Comparison of ENCODE assay signal across 1 cellular context in genomic region chr9:87824216-87824875, GRCh38.
TF ChIP-seq lines count a peak whose summit lies in the region.

No MANE protein-coding gene starts in this region.

TF ChIP-seq in H1, 55 proteins besides CTCF, POLR2A, EP300 and RAD21 (continued from another document):
- TF ChIP-seq, protein P1, sequence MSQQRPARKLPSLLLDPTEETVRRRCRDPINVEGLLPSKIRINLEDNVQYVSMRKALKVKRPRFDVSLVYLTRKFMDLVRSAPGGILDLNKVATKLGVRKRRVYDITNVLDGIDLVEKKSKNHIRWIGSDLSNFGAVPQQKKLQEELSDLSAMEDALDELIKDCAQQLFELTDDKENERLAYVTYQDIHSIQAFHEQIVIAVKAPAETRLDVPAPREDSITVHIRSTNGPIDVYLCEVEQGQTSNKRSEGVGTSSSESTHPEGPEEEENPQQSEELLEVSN (IDR thresholded peaks at IDR 0.05): no peak
- TF ChIP-seq TCF12 (IDR thresholded peaks at IDR 0.05; ENCODE audit: low read depth, low read length): no peak
- TF ChIP-seq, protein P2, sequence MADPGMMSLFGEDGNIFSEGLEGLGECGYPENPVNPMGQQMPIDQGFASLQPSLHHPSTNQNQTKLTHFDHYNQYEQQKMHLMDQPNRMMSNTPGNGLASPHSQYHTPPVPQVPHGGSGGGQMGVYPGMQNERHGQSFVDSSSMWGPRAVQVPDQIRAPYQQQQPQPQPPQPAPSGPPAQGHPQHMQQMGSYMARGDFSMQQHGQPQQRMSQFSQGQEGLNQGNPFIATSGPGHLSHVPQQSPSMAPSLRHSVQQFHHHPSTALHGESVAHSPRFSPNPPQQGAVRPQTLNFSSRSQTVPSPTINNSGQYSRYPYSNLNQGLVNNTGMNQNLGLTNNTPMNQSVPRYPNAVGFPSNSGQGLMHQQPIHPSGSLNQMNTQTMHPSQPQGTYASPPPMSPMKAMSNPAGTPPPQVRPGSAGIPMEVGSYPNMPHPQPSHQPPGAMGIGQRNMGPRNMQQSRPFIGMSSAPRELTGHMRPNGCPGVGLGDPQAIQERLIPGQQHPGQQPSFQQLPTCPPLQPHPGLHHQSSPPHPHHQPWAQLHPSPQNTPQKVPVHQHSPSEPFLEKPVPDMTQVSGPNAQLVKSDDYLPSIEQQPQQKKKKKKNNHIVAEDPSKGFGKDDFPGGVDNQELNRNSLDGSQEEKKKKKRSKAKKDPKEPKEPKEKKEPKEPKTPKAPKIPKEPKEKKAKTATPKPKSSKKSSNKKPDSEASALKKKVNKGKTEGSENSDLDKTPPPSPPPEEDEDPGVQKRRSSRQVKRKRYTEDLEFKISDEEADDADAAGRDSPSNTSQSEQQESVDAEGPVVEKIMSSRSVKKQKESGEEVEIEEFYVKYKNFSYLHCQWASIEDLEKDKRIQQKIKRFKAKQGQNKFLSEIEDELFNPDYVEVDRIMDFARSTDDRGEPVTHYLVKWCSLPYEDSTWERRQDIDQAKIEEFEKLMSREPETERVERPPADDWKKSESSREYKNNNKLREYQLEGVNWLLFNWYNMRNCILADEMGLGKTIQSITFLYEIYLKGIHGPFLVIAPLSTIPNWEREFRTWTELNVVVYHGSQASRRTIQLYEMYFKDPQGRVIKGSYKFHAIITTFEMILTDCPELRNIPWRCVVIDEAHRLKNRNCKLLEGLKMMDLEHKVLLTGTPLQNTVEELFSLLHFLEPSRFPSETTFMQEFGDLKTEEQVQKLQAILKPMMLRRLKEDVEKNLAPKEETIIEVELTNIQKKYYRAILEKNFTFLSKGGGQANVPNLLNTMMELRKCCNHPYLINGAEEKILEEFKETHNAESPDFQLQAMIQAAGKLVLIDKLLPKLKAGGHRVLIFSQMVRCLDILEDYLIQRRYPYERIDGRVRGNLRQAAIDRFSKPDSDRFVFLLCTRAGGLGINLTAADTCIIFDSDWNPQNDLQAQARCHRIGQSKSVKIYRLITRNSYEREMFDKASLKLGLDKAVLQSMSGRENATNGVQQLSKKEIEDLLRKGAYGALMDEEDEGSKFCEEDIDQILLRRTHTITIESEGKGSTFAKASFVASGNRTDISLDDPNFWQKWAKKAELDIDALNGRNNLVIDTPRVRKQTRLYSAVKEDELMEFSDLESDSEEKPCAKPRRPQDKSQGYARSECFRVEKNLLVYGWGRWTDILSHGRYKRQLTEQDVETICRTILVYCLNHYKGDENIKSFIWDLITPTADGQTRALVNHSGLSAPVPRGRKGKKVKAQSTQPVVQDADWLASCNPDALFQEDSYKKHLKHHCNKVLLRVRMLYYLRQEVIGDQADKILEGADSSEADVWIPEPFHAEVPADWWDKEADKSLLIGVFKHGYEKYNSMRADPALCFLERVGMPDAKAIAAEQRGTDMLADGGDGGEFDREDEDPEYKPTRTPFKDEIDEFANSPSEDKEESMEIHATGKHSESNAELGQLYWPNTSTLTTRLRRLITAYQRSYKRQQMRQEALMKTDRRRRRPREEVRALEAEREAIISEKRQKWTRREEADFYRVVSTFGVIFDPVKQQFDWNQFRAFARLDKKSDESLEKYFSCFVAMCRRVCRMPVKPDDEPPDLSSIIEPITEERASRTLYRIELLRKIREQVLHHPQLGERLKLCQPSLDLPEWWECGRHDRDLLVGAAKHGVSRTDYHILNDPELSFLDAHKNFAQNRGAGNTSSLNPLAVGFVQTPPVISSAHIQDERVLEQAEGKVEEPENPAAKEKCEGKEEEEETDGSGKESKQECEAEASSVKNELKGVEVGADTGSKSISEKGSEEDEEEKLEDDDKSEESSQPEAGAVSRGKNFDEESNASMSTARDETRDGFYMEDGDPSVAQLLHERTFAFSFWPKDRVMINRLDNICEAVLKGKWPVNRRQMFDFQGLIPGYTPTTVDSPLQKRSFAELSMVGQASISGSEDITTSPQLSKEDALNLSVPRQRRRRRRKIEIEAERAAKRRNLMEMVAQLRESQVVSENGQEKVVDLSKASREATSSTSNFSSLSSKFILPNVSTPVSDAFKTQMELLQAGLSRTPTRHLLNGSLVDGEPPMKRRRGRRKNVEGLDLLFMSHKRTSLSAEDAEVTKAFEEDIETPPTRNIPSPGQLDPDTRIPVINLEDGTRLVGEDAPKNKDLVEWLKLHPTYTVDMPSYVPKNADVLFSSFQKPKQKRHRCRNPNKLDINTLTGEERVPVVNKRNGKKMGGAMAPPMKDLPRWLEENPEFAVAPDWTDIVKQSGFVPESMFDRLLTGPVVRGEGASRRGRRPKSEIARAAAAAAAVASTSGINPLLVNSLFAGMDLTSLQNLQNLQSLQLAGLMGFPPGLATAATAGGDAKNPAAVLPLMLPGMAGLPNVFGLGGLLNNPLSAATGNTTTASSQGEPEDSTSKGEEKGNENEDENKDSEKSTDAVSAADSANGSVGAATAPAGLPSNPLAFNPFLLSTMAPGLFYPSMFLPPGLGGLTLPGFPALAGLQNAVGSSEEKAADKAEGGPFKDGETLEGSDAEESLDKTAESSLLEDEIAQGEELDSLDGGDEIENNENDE (IDR thresholded peaks at IDR 0.05; ENCODE audit: insufficient replicate concordance, low read length): no peak
- no peak for TF ChIP-seq ATF2 (IDR thresholded peaks at IDR 0.05; ENCODE audit: low read length)
- no peak for TF ChIP-seq SAP30 (IDR thresholded peaks at IDR 0.05; ENCODE audit: insufficient read depth, insufficient replicate concordance, low read length)
- TF ChIP-seq CHD1 (IDR thresholded peaks at IDR 0.05; ENCODE audit: low read depth, low read length): no peak
- no peak for TF ChIP-seq ZNF274 (IDR thresholded peaks at IDR 0.05; ENCODE audit: borderline replicate concordance, extremely low read depth, low read length)
- no peak for TF ChIP-seq CEBPB (IDR thresholded peaks at IDR 0.05; ENCODE audit: low read depth, low read length)
- TF ChIP-seq RXRA (IDR thresholded peaks at IDR 0.05; ENCODE audit: insufficient read depth, low read depth, low read length): no peak
- TF ChIP-seq SUZ12 (IDR thresholded peaks at IDR 0.05; ENCODE audit: low read length): no peak
- no peak for TF ChIP-seq SIN3A (conservative IDR thresholded peaks at IDR 0.05 in 1 of 2, IDR thresholded peaks at IDR 0.05 in 1 of 2; ENCODE audit: low read depth in 1 of 2, low read length in 2 of 2)
